ENCODE assay signal across 19 cellular contexts in the genomic region with DNA sequence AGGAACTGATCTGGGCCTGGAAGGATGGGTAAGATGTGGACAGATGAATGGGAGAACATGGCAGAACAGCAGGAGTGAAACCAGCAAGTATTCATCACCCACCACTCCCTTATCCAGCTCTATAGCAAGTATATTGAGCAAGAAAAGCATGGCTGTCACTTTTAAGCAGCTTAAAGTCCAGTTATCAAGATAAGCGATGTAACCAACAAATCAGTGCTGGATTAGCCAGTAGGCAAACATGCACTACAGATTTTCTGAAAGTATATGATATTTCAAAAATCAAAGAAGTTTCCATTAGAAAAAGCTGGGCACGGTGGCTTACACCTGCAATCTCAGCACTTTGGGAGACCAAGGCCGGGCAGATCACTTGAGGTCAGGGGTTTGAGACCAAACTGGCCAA. TPM values are rescaled to one million over a fixed set of nuclear protein-coding genes. Genes with fewer than 3 reads are reported as not detected.
A peak's percentile ranks its signal among the peaks of the same experiment; 100 is the strongest.
DNase-seq lines count a peak whose midpoint lies in the region; ATAC-seq, FAIRE-seq and TF ChIP-seq lines count a peak whose summit lies in the region.
"Had no signal": no experiment of that assay in that cellular context is flagged by ENCODE, and none has a peak within 500 bp of the region (broad histone marks: within the 10 kb centered on the region; RNA-seq: fewer than 3 reads in every experiment).

No MANE protein-coding gene starts in this region.

- intact Hi-C loops in K562 (cut with micrococcal nuclease) (loop anchor here (5.0 kb wide), 1 partner anchor 55 kb away; the partner anchor contains the start of gene ATP2A2), gastrocnemius medialis (cut with DNase I; ENCODE audit: low total_unique reads) (no loop called here)

- TF ChIP-seq CTCF in A549 (IDR thresholded peaks at IDR 0.05) (no peak), K562 (IDR thresholded peaks at IDR 0.05 in 2 of 3, conservative IDR thresholded peaks at IDR 0.05 in 1 of 3; ENCODE audit: insufficient read depth in 2 of 3, low read depth in 1 of 3, low read length in 3 of 3) (no peak), gastrocnemius medialis (IDR thresholded peaks at IDR 0.05 in 4 of 5, conservative IDR thresholded peaks at IDR 0.05 in 1 of 5) (no peak)

- ATAC-seq in A549 (no peak), K562 (no peak), gastrocnemius medialis (no peak), HG03196 (IDR thresholded peaks at IDR 0.05; ENCODE audit: unreplicated experiment) (no peak)

- no peaks in the 10 kb centered on the region for H3K9me3 ChIP-seq in A549
- H3K9me3 ChIP-seq in K562 (replicated peaks; ENCODE audit: control insufficient read depth, insufficient read depth, low read depth, low read length): no peaks in the 10 kb centered on the region
- H3K9me3 ChIP-seq in gastrocnemius medialis: no peaks in the 10 kb centered on the region
- H3K9me3 ChIP-seq: BE2C, HAP-1 had no signal

- H3K4me3 ChIP-seq in A549 (no peak overlapping the region), K562 (no peak overlapping the region), gastrocnemius medialis (no peak overlapping the region)
- H3K4me3 ChIP-seq: GM23248, HAP-1 had no signal

- H4K20me1 ChIP-seq in K562 (replicated peaks; ENCODE audit: control insufficient read depth, insufficient read depth, low read length): no peaks in the 10 kb centered on the region

- 91% methylated on average over 3 of the region's 3 CpGs for WGBS in A549 (ENCODE audit: missing lambda C conversion rate)
- WGBS in K562 (ENCODE audit: insufficient coverage, low coverage, missing lambda C conversion rate): 31% methylated on average over 3 of the region's 3 CpGs

- TF ChIP-seq RAD21 in A549 (conservative IDR thresholded peaks at IDR 0.05 in 1 of 2, IDR thresholded peaks at IDR 0.05 in 1 of 2) (no peak), K562 (CRISPR knock-in tag; conservative IDR thresholded peaks at IDR 0.05 in 1 of 2, IDR thresholded peaks at IDR 0.05 in 1 of 2) (no peak)

- no peaks in the 10 kb centered on the region for H3K79me2 ChIP-seq in K562 (ENCODE audit: control insufficient read depth, insufficient read depth, low read length)

- H3K27me3 ChIP-seq in K562 (ENCODE audit: control insufficient read depth in 2 of 2, insufficient read depth in 2 of 2, low read length in 2 of 2): no peaks in the 10 kb centered on the region
- no peaks in the 10 kb centered on the region for H3K27me3 ChIP-seq in gastrocnemius medialis
- H3K27me3 ChIP-seq: BE2C had no signal

- BruUV-seq in K562 (replicated peaks; lab: Mats Ljungman, UMichigan): no TSS peak

- no peak overlapping the region for H3K4me2 ChIP-seq in A549
- H3K4me2 ChIP-seq in K562 (ENCODE audit: insufficient read depth, low read length): no peak overlapping the region

- peak overlapping the region in 1 of 2 experiments; percentile 18; a peak in 2 of 6 replicates for H3K27ac ChIP-seq in A549
- no peak overlapping the region for H3K27ac ChIP-seq in K562 (ENCODE audit: extremely low read depth, low read depth, low read length)
- H3K27ac ChIP-seq in gastrocnemius medialis: peak overlapping the region in 3 of 4 donors; percentile 62 to 82 (median 81)
- H3K27ac ChIP-seq: GM23248 had no signal

- TF ChIP-seq EP300 in A549 (IDR thresholded peaks at IDR 0.05): no peak
- TF ChIP-seq EP300 in K562 (IDR thresholded peaks at IDR 0.05; ENCODE audit: low read length): no peak

- H3K9ac ChIP-seq in K562 (ENCODE audit: insufficient read depth in 1 of 2, low read depth in 2 of 2, low read length in 2 of 2): no peak overlapping the region
- H3K9ac ChIP-seq: GM23248 had no signal

- H3K9me1 ChIP-seq in K562 (ENCODE audit: control insufficient read depth, insufficient read depth, low read length): no peaks in the 10 kb centered on the region

- CTCF ChIA-PET in A549 (lab: Yijun Ruan, JAX) (interaction anchor here (0.7 to 9.6 kb wide), 7 partner anchors 17 to 123 kb away, joined by 3 to 100 read pairs (median 4); partner anchors contain the start of gene ATP2A2), K562 (lab: Yijun Ruan, JAX; ENCODE audit: low intra/inter-chr PET ratio) (no interaction called here)

- H3K4me1 ChIP-seq in A549: peaks cover 56% of the 10 kb centered on the region
- no peaks in the 10 kb centered on the region for H3K4me1 ChIP-seq in K562 (replicated peaks in 1 of 2; ENCODE audit: control insufficient read depth in 2 of 2, insufficient read depth in 2 of 2, low read length in 2 of 2)
- peaks cover 25 to 39% of the 10 kb centered on the region in 2 donors for H3K4me1 ChIP-seq in gastrocnemius medialis

- DNase-seq in A549 (ENCODE audit: low read depth in 1 of 2, low spot score in 1 of 2) (no peak), NCI-H82 (lab: John Stamatoyannopoulos, UW) (peak; percentile 68), K562 (ENCODE audit: extremely low read depth in 1 of 4, low spot score in 3 of 4) (no peak), gastrocnemius medialis (no peak), NCI-H526 treated with DMSO at 0.1 percent for 48 hours (lab: John Stamatoyannopoulos, UW) (no peak)
- DNase-seq: ACHN; BE2C; C1 segment of cervical spinal cord; CD4-positive, CD25-positive, alpha-beta regulatory T cell; CD8-positive, alpha-beta memory T cell; COR-L47; GM23248; IMR-90 had no signal

- H3K36me3 ChIP-seq in K562 (ENCODE audit: control insufficient read depth, insufficient read depth, low read length) (no peaks in the 10 kb centered on the region), gastrocnemius medialis (no peaks in the 10 kb centered on the region)
- H3K36me3 ChIP-seq: BE2C, HAP-1 had no signal

- no peak for FAIRE-seq in A549 (lab: Jason Lieb, UNC)
- no peak for FAIRE-seq in K562 (lab: Jason Lieb, UNC)
- FAIRE-seq: G401.6, GM12892, GM18507, HTR-8/SVneo had no signal

- no peak overlapping the region for H2AFZ ChIP-seq in K562 (ENCODE audit: low read depth, low read length)
- H2AFZ ChIP-seq: GM23248 had no signal

- no peak for TF ChIP-seq POLR2A in A549 (IDR thresholded peaks at IDR 0.05; ENCODE audit: low read length)
- no peak for TF ChIP-seq POLR2A in K562 (conservative IDR thresholded peaks at IDR 0.05)
- no peak for TF ChIP-seq POLR2A in gastrocnemius medialis (IDR thresholded peaks at IDR 0.05)

- in situ Hi-C loops in K562 (cut with MboI): no loop called here
- in situ Hi-C loops in gastrocnemius medialis (cut with MboI; ENCODE audit: low sequenced_read_pairs in 4 of 4): loop anchor here in 1 of 4 donors (10.0 kb wide), 1 partner anchor 122 kb away; no protein-coding TSS in a partner anchor

- POLR2A ChIA-PET in A549 (lab: Yijun Ruan, JAX) (no interaction called here), K562 (lab: Yijun Ruan, JAX) (interaction anchor here (0.6 to 1.4 kb wide), 3 partner anchors 11 to 15 kb away, joined by 4 to 6 read pairs (median 5); no protein-coding TSS in a partner anchor)

TF ChIP-seq in A549, 52 proteins besides CTCF, POLR2A, EP300 and RAD21 (continues in another document):
- TF ChIP-seq MAFK (IDR thresholded peaks at IDR 0.05; ENCODE audit: partially characterized antibody) (peak; percentile 15), ELK1 (IDR thresholded peaks at IDR 0.05; ENCODE audit: low read depth, low read length) (no peak)

TF ChIP-seq in K562, 482 proteins besides CTCF, POLR2A, EP300 and RAD21 (continues in another document):
- TF ChIP-seq ZNF3 (CRISPR knock-in tag; IDR thresholded peaks at IDR 0.05) (no peak), ZSCAN29 (IDR thresholded peaks at IDR 0.05) (no peak), MCM7 (IDR thresholded peaks at IDR 0.05) (no peak), ZBTB33 (CRISPR knock-in tag; IDR thresholded peaks at IDR 0.05) (no peak)

RNA-seq across cellular contexts. Expression of gene ATP2A2, which starts 53.9 kb away (rescaled TPM):
- polyA plus RNA-seq in A549 (2011; rRNA removed) (415 and 431 TPM in 2 replicates), A549 (2017; fragmentation: RNase III; extraction: RNeasy Plus Mini Kit Qiagen cat#74134 plus additional on column Dnase treatment) (328 to 356 TPM (median 342 TPM) in 3 replicates), K562 (2011; rRNA removed) (44.6 and 88.4 TPM in 2 replicates), K562 (2014; fragmentation: Illumina TruSeq; extraction: Trizol) (137 and 150 TPM in 2 replicates), K562 (2014; fragmentation: Nextera tagmentation; extraction: Ambion mirVana) (1 to 10 TPM; 5.2 to 6.7 TPM), K562 (2014; rRNA removed) (60.8 and 63.2 TPM in 2 replicates)
- polyA plus RNA-seq in A549 (2012; cell fraction: cytosol; rRNA removed): 264 and 317 TPM in 2 replicates
- polyA plus RNA-seq in A549 (2012; cell fraction: nucleus; rRNA removed): 658 and 717 TPM in 2 replicates
- polyA minus RNA-seq in A549 (2011; rRNA and poly(A)+ RNA removed): 375 and 407 TPM in 2 replicates
- total RNA-seq in K562 (2011; cell fraction: chromatin; rRNA removed; ENCODE audit: low replicate concordance): 436 and 524 TPM in 2 replicates
- total RNA-seq in K562 (2011; cell fraction: nucleolus; rRNA removed): 350 and 362 TPM in 2 replicates
- total RNA-seq in K562 (2011; cell fraction: nucleoplasm; rRNA removed): 437 and 537 TPM in 2 replicates
- total RNA-seq in K562 (2014; rRNA removed) (73.5 and 82.5 TPM in 2 replicates), K562 (2014; rRNA removed; fragmentation: Illumina TruSeq; extraction: Trizol) (46.7 and 51.6 TPM in 2 replicates), K562 (2015; rRNA removed; fragmentation: Illumina TruSeq; extraction: Trizol) (47.7 and 49.9 TPM in 2 replicates), K562 (2021) (180 and 205 TPM in 2 replicates), gastrocnemius medialis (1,000 to 10,000 TPM in 2 of 4 donors, 100 to 1,000 TPM in 2; 788 to 1,983 (median 1,302) TPM)
- 20.8 and 37.3 TPM in 2 replicates for polyA plus RNA-seq in K562 (2011; cell fraction: cytosol; rRNA removed)
- polyA plus RNA-seq in K562 (2011; cell fraction: nucleus; rRNA removed): 193 and 236 TPM in 2 replicates
- 137 and 151 TPM in 2 replicates for polyA plus RNA-seq in K562 (2012)
- 96.8 and 146 TPM in 2 replicates for polyA minus RNA-seq in K562 (2011; rRNA and poly(A)+ RNA removed)
- polyA minus RNA-seq in K562 (2011; cell fraction: cytosol; rRNA and poly(A)+ RNA removed): 86.8 and 111 TPM in 2 replicates
- 89.9 and 136 TPM in 2 replicates for polyA minus RNA-seq in K562 (2011; cell fraction: nucleus; rRNA and poly(A)+ RNA removed)

Comparison
In these comparisons a context has a peak if more than half of its experiments do, and no peak if none do; other contexts are left out.
1. Of the 35 proteins assayed by ChIP-seq in both K562 and A549: peak only in K562: KDM1A; only in A549: MAFK; in both: none; in neither: 33.